ENCODE assay signal across 9 cellular contexts in genomic region chr3:189851682-189852081, GRCh38.
"Had no signal": no experiment of that assay in that cellular context is flagged by ENCODE, and none has a peak within 500 bp of the region (broad histone marks: within the 10 kb centered on the region; RNA-seq: fewer than 3 reads in every experiment).

No MANE protein-coding gene starts in this region.

- H3K9me3 Mint-ChIP-seq: HFFc6 had no signal

- H3K4me3 ChIP-seq: GM23248, HAP-1 had no signal

- H3K9ac ChIP-seq: GM23248 had no signal

- H3K36me3 ChIP-seq: HAP-1 had no signal

- H3K27ac Mint-ChIP-seq: HFFc6, IgD-negative memory B cell had no signal

- ATAC-seq: HCT116, HepG2 had no signal

- DNase-seq: GM23248, H7, HFFc6, KBM-7 had no signal

- H3K4me3 Mint-ChIP-seq: HFFc6, IgD-negative memory B cell had no signal

- H2AFZ ChIP-seq: GM23248 had no signal

- H3K27ac ChIP-seq: GM23248, HL-60 had no signal

- H3K9me3 ChIP-seq: HAP-1 had no signal

- H3K27me3 Mint-ChIP-seq: IgD-negative memory B cell had no signal

- H3K4me1 ChIP-seq: HAP-1 had no signal
